Comparison of ENCODE assay signal across 28 cellular contexts in the genomic region with DNA sequence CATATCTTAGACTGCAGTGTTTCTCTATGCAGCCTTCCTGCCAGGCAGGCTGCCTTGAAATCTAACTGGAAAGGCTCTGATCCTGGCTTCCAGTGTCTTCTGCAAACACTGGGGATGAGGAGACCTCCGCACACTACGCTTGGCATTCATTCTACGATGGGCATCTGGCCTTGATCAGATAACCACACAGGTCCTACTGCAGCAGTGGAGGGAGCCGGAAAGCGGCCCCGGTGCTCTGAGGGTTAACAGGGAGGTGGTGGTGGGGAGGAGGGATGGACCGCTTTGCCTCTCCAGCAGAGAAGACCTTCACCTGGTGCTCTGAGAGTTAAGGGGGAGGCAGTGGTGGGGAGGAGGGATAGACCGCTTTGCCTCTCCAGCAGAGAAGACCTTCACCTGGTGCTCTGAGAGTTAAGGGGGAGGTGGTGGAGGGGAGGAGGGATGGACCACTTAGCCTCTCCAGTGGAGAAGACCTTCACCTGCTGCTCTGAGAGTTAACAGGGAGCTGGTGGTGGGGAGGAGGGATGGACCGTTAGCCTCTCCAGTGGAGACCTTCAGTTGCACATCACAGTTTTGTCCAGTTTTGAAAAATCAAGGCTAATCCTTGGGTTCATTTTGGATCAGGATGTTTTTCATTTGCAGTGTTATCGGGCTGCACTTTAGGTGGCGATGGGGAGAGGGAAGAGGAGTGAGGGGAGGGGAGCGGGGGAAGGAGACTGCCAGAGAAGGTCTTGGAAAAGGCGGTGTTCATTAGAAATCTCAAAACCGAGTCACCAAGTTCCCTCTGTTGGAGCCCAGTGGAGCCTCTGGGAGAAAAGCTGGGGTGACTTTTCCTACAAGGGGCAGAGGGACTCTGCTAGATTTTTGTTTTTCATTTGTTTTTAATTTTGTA. TPM values are rescaled to one million over a fixed set of nuclear protein-coding genes. Genes with fewer than 3 reads are reported as not detected.
DNase-seq lines count a peak whose midpoint lies in the region; ATAC-seq and TF ChIP-seq lines count a peak whose summit lies in the region.
"Had no signal": no experiment of that assay in that cellular context is flagged by ENCODE, and none has a peak within 500 bp of the region (broad histone marks: within the 10 kb centered on the region; RNA-seq: fewer than 3 reads in every experiment).

No MANE protein-coding gene starts in this region.

- peaks cover 12% of the 10 kb centered on the region for H3K27me3 Mint-ChIP-seq in glutamatergic neuron (ENCODE audit: unreplicated experiment)

- no peak for TF ChIP-seq POLR2A in ovary (IDR thresholded peaks at IDR 0.05)

- H3K36me3 Mint-ChIP-seq in glutamatergic neuron (ENCODE audit: unreplicated experiment), result no peaks in the 10 kb centered on the region
- H3K36me3 Mint-ChIP-seq: immature natural killer cell had no signal

- DNase-seq in SK-N-SH, result no peak
- DNase-seq in glutamatergic neuron, result peak; percentile 9
- DNase-seq in ovary, result no peak
- DNase-seq: 8988T; activated CD4-positive, alpha-beta T cell treated with anti-CD3 and anti-CD28 coated beads for 4 hours; activated naive CD4-positive, alpha-beta T cell treated with anti-CD3 and anti-CD28 coated beads, Interleukin-2, amount 50 U/mL, for 16 hours; MG63; NCI-H1417; NCI-H2081; NCI-H345; NCI-H748 treated with DMSO at 0.1 percent for 48 hours; occipital lobe had no signal

- CTCF ChIA-PET in SK-N-SH (lab: Yijun Ruan, JAX), result interaction anchor here (0.6 to 1.4 kb wide), 3 partner anchors 13 to 93 kb away, joined by 3 to 4 read pairs (median 3); no protein-coding TSS in a partner anchor

- no peak overlapping the region for H3K4me3 Mint-ChIP-seq in glutamatergic neuron (ENCODE audit: unreplicated experiment)

- H3K9ac ChIP-seq in SK-N-SH, result no peak overlapping the region
- H3K9ac ChIP-seq in BLaER1, result no peak overlapping the region
- no peak overlapping the region for H3K9ac ChIP-seq in Loucy (ENCODE audit: low read depth, low read length, poor library complexity, severe bottlenecking)

- whole genome bisulfite sequencing in SK-N-SH (ENCODE audit: low lambda C conversion rate), result 79% methylated on average over 14 of the region's 14 CpGs
- 12 to 21% (median 13%) methylated on average over 14 of the region's 14 CpGs for WGBS in ovary, 3 donors

- H3K27ac ChIP-seq in SK-N-SH (ENCODE audit: low read depth in 2 of 2, low read length in 1 of 2) (0 out of 4 replicates have a peak overlapping the region, but pooled peaks of 1 of the 2 experiments have one; percentile 13), BLaER1 (no peak overlapping the region), ovary (no peak overlapping the region)
- H3K27ac ChIP-seq: ascending aorta, cardiac muscle cell, hepatocyte, left lung, SJSA1, skin epidermis, tibial nerve had no signal

- no peak overlapping the region for H3K27ac Mint-ChIP-seq in glutamatergic neuron (ENCODE audit: unreplicated experiment)
- H3K27ac Mint-ChIP-seq: immature natural killer cell had no signal

- peaks cover 6% of the 10 kb centered on the region for H3K9me3 Mint-ChIP-seq in glutamatergic neuron (ENCODE audit: unreplicated experiment)
- H3K9me3 Mint-ChIP-seq: immature natural killer cell had no signal

- ATAC-seq in SK-N-SH treated with all-trans-retinoic acid at 6 μM for 48 hours (no peak), HG03039 (IDR thresholded peaks at IDR 0.05; ENCODE audit: unreplicated experiment) (no peak), HG03439 (IDR thresholded peaks at IDR 0.05; ENCODE audit: unreplicated experiment) (no peak)
- ATAC-seq: left lung had no signal

- no peaks in the 10 kb centered on the region for H4K20me1 ChIP-seq in SK-N-SH (ENCODE audit: insufficient read depth)
- peaks cover 17% of the 10 kb centered on the region; the same call in 1 of the 2 replicates for H4K20me1 ChIP-seq in BLaER1
- no peaks in the 10 kb centered on the region for H4K20me1 ChIP-seq in Loucy (ENCODE audit: insufficient read depth, low read length, poor library complexity, severe bottlenecking)

- no peaks in the 10 kb centered on the region for H3K4me1 Mint-ChIP-seq in glutamatergic neuron (ENCODE audit: low read depth, unreplicated experiment)

- no peak overlapping the region for H3K4me2 ChIP-seq in SK-N-SH
- peak overlapping the region; percentile 42 for H3K4me2 ChIP-seq in BLaER1
- peak overlapping the region; percentile 25 for H3K4me2 ChIP-seq in Loucy (ENCODE audit: low read depth, low read length, poor library complexity, severe bottlenecking)
- H3K4me2 ChIP-seq: hepatocyte had no signal

- H3K27me3 ChIP-seq in SK-N-SH (ENCODE audit: insufficient read depth), result peaks cover 18% of the 10 kb centered on the region
- H3K27me3 ChIP-seq in BLaER1, result peaks cover 29% of the 10 kb centered on the region
- no peaks in the 10 kb centered on the region for H3K27me3 ChIP-seq in Loucy (ENCODE audit: insufficient read depth, low read length, poor library complexity, severe bottlenecking)
- peaks cover 4% of the 10 kb centered on the region for H3K27me3 ChIP-seq in ovary

- no peak for TF ChIP-seq EP300 in SK-N-SH (IDR thresholded peaks at IDR 0.05; ENCODE audit: borderline replicate concordance in 1 of 2, low read depth in 1 of 2, low read length in 1 of 2)
- no peak for TF ChIP-seq EP300 in ovary (IDR thresholded peaks at IDR 0.05)

- H3K4me1 ChIP-seq in SK-N-SH (ENCODE audit: control insufficient read depth in 1 of 2, insufficient read depth in 2 of 2, low read depth in 1 of 2, low read length in 1 of 2), result peaks cover 0 to 37% of the 10 kb centered on the region in 2 experiments; a peak in 1 of 4 replicates
- H3K4me1 ChIP-seq in BLaER1, result peaks cover 13% of the 10 kb centered on the region
- H3K4me1 ChIP-seq in Loucy (ENCODE audit: insufficient read depth, low read length, poor library complexity, severe bottlenecking), result peaks cover 10% of the 10 kb centered on the region
- H3K4me1 ChIP-seq in ovary (ENCODE audit: insufficient read depth), result no peaks in the 10 kb centered on the region
- H3K4me1 ChIP-seq: SJSA1 had no signal

- POLR2A ChIA-PET in SK-N-SH (lab: Yijun Ruan, JAX), result interaction anchor here (0.7 kb wide), 1 partner anchor 70 kb away, joined by 3 read pairs; no protein-coding TSS in a partner anchor

- no peak overlapping the region for H2AFZ ChIP-seq in SK-N-SH (ENCODE audit: low read depth)
- no peak overlapping the region for H2AFZ ChIP-seq in Loucy (ENCODE audit: low read length)
- H2AFZ ChIP-seq: hepatocyte had no signal

- no peaks in the 10 kb centered on the region for H3K9me2 ChIP-seq in SK-N-SH
- no peaks in the 10 kb centered on the region for H3K9me2 ChIP-seq in Loucy (replicated peaks; ENCODE audit: low read depth, low read length)

- no peak for TF ChIP-seq CTCF in SK-N-SH (IDR thresholded peaks at IDR 0.05)
- no peak for TF ChIP-seq CTCF in Loucy (conservative IDR thresholded peaks at IDR 0.05; ENCODE audit: low read length)
- no peak for TF ChIP-seq CTCF in glutamatergic neuron (IDR thresholded peaks at IDR 0.05; ENCODE audit: partially characterized antibody, unreplicated experiment)
- TF ChIP-seq CTCF in ovary (IDR thresholded peaks at IDR 0.05), result no peak

- H3K79me2 ChIP-seq in SK-N-SH (ENCODE audit: insufficient read depth) (no peaks in the 10 kb centered on the region), Loucy (ENCODE audit: insufficient read depth, low read length) (no peaks in the 10 kb centered on the region)
- H3K79me2 ChIP-seq: hepatocyte had no signal

- H3K36me3 ChIP-seq in SK-N-SH (replicated peaks in 1 of 2; ENCODE audit: control insufficient read depth in 1 of 2, insufficient read depth in 2 of 2, low read length in 1 of 2) (no peaks in the 10 kb centered on the region), BLaER1 (no peaks in the 10 kb centered on the region), Loucy (ENCODE audit: insufficient read depth, low read length) (no peaks in the 10 kb centered on the region), ovary (no peaks in the 10 kb centered on the region)
- H3K36me3 ChIP-seq: ascending aorta, cardiac muscle cell, left lung, MG63, SJSA1, tibial nerve had no signal

- H3F3A ChIP-seq in SK-N-SH (replicated peaks; ENCODE audit: insufficient read depth) (no peaks in the 10 kb centered on the region), Loucy (ENCODE audit: low read depth) (no peaks in the 10 kb centered on the region)

- TF ChIP-seq RAD21 in SK-N-SH (IDR thresholded peaks at IDR 0.05; ENCODE audit: low read length), result no peak

- H3K9me3 ChIP-seq in SK-N-SH, result no peaks in the 10 kb centered on the region
- H3K9me3 ChIP-seq in BLaER1, result peaks cover 4% of the 10 kb centered on the region
- no peaks in the 10 kb centered on the region for H3K9me3 ChIP-seq in Loucy (ENCODE audit: insufficient read depth, low read depth, low read length)
- no peaks in the 10 kb centered on the region for H3K9me3 ChIP-seq in ovary
- H3K9me3 ChIP-seq: ascending aorta, left lung, MG63, SJSA1, tibial nerve had no signal

- intact Hi-C loops in ovary (cut with DNase I), result no loop called here

- H3K4me3 ChIP-seq in SK-N-SH (ENCODE audit: low read depth in 2 of 2, low read length in 1 of 2), result no peak overlapping the region
- H3K4me3 ChIP-seq in BLaER1, result no peak overlapping the region
- no peak overlapping the region for H3K4me3 ChIP-seq in Loucy (ENCODE audit: low read length, poor library complexity, severe bottlenecking)
- no peak overlapping the region for H3K4me3 ChIP-seq in ovary
- H3K4me3 ChIP-seq: ascending aorta, cardiac muscle cell, hepatocyte, left lung, MG63, SJSA1, skin epidermis, tibial nerve had no signal

TF ChIP-seq in SK-N-SH, 30 proteins besides CTCF, POLR2A, EP300 and RAD21 (continues in another document):
- TF ChIP-seq RFX5 (IDR thresholded peaks at IDR 0.05; ENCODE audit: low read length) (no peak), TEAD4 (IDR thresholded peaks at IDR 0.05; ENCODE audit: borderline replicate concordance, insufficient read depth) (no peak)

TF ChIP-seq in SK-N-SH treated with all-trans-retinoic acid at 6 μM for 48 hours, 23 proteins besides CTCF, POLR2A, EP300 and RAD21 (continues in another document):
- TF ChIP-seq GLIS3 (CRISPR knock-in tag; IDR thresholded peaks at IDR 0.05) (no peak), OSR1 (CRISPR knock-in tag; IDR thresholded peaks at IDR 0.05) (no peak)
- TF ChIP-seq, protein P1, sequence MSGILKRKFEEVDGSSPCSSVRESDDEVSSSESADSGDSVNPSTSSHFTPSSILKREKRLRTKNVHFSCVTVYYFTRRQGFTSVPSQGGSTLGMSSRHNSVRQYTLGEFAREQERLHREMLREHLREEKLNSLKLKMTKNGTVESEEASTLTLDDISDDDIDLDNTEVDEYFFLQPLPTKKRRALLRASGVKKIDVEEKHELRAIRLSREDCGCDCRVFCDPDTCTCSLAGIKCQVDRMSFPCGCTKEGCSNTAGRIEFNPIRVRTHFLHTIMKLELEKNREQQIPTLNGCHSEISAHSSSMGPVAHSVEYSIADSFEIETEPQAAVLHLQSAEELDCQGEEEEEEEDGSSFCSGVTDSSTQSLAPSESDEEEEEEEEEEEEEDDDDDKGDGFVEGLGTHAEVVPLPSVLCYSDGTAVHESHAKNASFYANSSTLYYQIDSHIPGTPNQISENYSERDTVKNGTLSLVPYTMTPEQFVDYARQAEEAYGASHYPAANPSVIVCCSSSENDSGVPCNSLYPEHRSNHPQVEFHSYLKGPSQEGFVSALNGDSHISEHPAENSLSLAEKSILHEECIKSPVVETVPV (CRISPR knock-in tag; IDR thresholded peaks at IDR 0.05), result no peak

RNA-seq across cellular contexts. Expression of gene GAL, which starts 5.6 kb away (rescaled TPM):
- polyA plus RNA-seq in SK-N-SH (2012; rRNA removed) (1.6 and 1.8 TPM in 2 replicates), ovary (under 1 TPM in 1 of 2 donors, not detected in 1; 0.19 TPM)
- polyA plus RNA-seq in SK-N-SH (2012; cell fraction: cytosol; rRNA removed), result 2.0 and 2.5 TPM in 2 replicates
- 0.44 and 1.1 TPM in 2 replicates for polyA plus RNA-seq in SK-N-SH (2012; cell fraction: nucleus; rRNA removed)
- total RNA-seq in glutamatergic neuron (ENCODE audit: unreplicated experiment) (37.6 TPM), ovary (1 to 10 TPM in 1 of 7 donors, under 1 TPM in 1, not detected in 5; 0.36 to 1.4 TPM)
- total RNA-seq: ascending aorta, frontal cortex, H4, HT-29, occipital lobe, SJSA1 had no signal
- polyA plus RNA-seq: immature natural killer cell had no signal

Comparison
In these comparisons a context has a peak if more than half of its experiments do, and no peak if none do; other contexts are left out.
1. RNA of gene GAL, which starts 5.6 kb away (total RNA-seq): 37.6 TPM in glutamatergic neuron (single experiment); 0.36 to 1.4 TPM in ovary; every median in the first group is over 10 times any median in the second.